18 cellular contexts compared by ENCODE assay signal in genomic region chr15:32843211-32843907, GRCh38.
DNase-seq lines count a peak whose midpoint lies in the region.
"Had no signal": no experiment of that assay in that cellular context is flagged by ENCODE, and none has a peak within 500 bp of the region (broad histone marks: within the 10 kb centered on the region; RNA-seq: fewer than 3 reads in every experiment).

No MANE protein-coding gene starts in this region.

- peak; percentile 17 for DNase-seq in SIG-M5 treated with dmso at 0.1 percent for 504 hours (lab: John Stamatoyannopoulos, UW; ENCODE audit: unreplicated experiment)
- DNase-seq in SIG-M5 (lab: John Stamatoyannopoulos, UW): no peak
- peak; percentile 59 to 64 for DNase-seq in NCI-H1930 (lab: John Stamatoyannopoulos, UW)
- DNase-seq in fibroblast of gingiva (ENCODE audit: low read depth): peak; percentile 80
- DNase-seq in GM19238 (ENCODE audit: insufficient read length, low spot score): no peak
- DNase-seq in activated CD8-positive, alpha-beta memory T cell treated with anti-CD3 and anti-CD28 coated beads, Interleukin-2, amount 50 U/mL, for 48 hours: no peak
- DNase-seq in GOT3 (lab: John Stamatoyannopoulos, UW): no peak
- no peak for DNase-seq in GDM1 (lab: John Stamatoyannopoulos, UW)
- DNase-seq: activated CD4-positive, alpha-beta T cell treated with anti-CD3 and anti-CD28 coated beads for 36 hours; CD4-positive, alpha-beta memory T cell; cortex of kidney; DND-41; gastrocnemius medialis; natural killer cell; NCI-H187; stimulated activated CD4-positive, alpha-beta T cell treated with anti-CD3 and anti-CD28 coated beads, Interleukin-2, amount 100 ng/mL, for 24 hours; stimulated activated naive CD8-positive, alpha-beta T cell treated with anti-CD3 and anti-CD28 coated beads, Interleukin-15, amount 100 ng/mL, for 72 hours; upper lobe of right lung had no signal

Comparison
In these comparisons a context has a peak if more than half of its experiments do, and no peak if none do; other contexts are left out.
1. DNase-seq: peak in SIG-M5 treated with dmso at 0.1 percent for 504 hours (single experiment), NCI-H1930 (2 of 2) and fibroblast of gingiva (single experiment); none in SIG-M5 (single experiment), GM19238 (single experiment), activated CD8-positive, alpha-beta memory T cell treated with anti-CD3 and anti-CD28 coated beads, Interleukin-2, amount 50 U/mL, for 48 hours (single experiment), GOT3 (single experiment) and GDM1 (single experiment).